1 cellular context compared by ENCODE assay signal in the genomic region with DNA sequence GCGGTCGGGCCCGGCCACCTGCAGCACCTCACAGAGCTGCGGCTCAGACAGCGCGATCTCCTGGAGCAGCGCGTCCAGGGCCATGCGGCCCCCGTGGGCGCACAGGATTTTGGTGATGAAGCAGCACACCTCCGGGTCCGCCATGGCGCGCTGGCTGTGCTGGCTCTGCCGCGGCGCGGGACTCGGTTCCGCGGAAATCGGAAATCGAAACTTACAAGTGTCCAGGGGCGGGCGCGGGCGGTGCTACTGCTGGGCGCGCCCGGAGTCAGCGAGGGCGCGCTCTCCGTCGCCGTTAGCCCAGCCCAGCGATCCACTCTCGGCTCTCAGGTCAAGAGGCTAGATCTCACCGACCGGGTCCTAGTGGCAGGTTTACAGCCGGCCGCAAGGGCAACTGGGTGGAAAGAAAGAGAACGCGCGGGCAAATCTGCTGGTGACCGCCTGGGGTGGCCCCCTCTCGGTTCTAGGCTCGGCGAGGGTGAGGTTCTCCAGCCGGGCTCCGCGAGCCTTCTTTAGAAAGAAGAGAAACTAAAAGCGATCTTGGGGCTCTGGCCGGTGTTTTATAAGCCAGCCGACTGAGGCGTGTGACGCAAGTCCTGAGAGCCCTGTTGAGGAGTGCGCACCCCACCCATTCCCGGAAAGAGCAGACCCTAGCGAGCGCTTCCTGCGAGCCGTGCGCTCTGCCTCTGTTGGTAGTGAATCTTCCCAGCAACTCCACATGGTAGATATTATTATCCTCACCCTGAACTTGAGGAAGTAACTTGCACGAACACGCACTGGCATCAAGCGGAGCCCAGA.
A peak's percentile ranks its signal among the peaks of the same experiment; 100 is the strongest.
TF ChIP-seq lines count a peak whose summit lies in the region.

A gene (minus strand): TSS at position 533 of the 795 bp plus-strand sequence. CDS start 389 bp downstream, at position 144.

TF ChIP-seq in HepG2, 621 proteins besides CTCF, POLR2A, EP300 and RAD21 (continued from another document and continues in another):
- TF ChIP-seq, protein P1, sequence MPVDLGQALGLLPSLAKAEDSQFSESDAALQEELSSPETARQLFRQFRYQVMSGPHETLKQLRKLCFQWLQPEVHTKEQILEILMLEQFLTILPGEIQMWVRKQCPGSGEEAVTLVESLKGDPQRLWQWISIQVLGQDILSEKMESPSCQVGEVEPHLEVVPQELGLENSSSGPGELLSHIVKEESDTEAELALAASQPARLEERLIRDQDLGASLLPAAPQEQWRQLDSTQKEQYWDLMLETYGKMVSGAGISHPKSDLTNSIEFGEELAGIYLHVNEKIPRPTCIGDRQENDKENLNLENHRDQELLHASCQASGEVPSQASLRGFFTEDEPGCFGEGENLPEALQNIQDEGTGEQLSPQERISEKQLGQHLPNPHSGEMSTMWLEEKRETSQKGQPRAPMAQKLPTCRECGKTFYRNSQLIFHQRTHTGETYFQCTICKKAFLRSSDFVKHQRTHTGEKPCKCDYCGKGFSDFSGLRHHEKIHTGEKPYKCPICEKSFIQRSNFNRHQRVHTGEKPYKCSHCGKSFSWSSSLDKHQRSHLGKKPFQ (CRISPR knock-in tag; IDR thresholded peaks at IDR 0.05; ENCODE audit: insufficient replicate concordance): peak; percentile 71
- TF ChIP-seq TAF15 (IDR thresholded peaks at IDR 0.05; ENCODE audit: low read depth, low read length, poor library complexity, severe bottlenecking) (no peak), ZNF629 (CRISPR knock-in tag; conservative IDR thresholded peaks at IDR 0.05) (no peak), GTF3A (CRISPR knock-in tag; conservative IDR thresholded peaks at IDR 0.05) (no peak), MAFG (CRISPR knock-in tag; IDR thresholded peaks at IDR 0.05) (no peak), MLLT10 (CRISPR knock-in tag; IDR thresholded peaks at IDR 0.05) (0 out of 2 replicates have a peak, but pooled peaks have one; percentile 33), SUZ12 (IDR thresholded peaks at IDR 0.05; ENCODE audit: low read depth, low read length) (no peak), MIER3 (CRISPR knock-in tag; IDR thresholded peaks at IDR 0.05; ENCODE audit: borderline replicate concordance) (no peak; the same call in 1 of the 2 replicates), XRCC5 (optimal IDR thresholded peaks at IDR 0.05; ENCODE audit: low read length) (no peak), ZSCAN30 (CRISPR knock-in tag; IDR thresholded peaks at IDR 0.05) (0 out of 2 replicates have a peak, but pooled peaks have one; percentile 7), ZNF260 (CRISPR knock-in tag; IDR thresholded peaks at IDR 0.05; ENCODE audit: borderline replicate concordance, low read depth) (no peak), ZNF24 (IDR thresholded peaks at IDR 0.05) (no peak), ZFP1 (CRISPR knock-in tag; IDR thresholded peaks at IDR 0.05) (no peak), ZNF766 (CRISPR knock-in tag; IDR thresholded peaks at IDR 0.05; ENCODE audit: borderline replicate concordance) (peak; percentile 82), KLF9 (CRISPR knock-in tag; IDR thresholded peaks at IDR 0.05; ENCODE audit: low read depth) (no peak), ZNF749 (CRISPR knock-in tag; IDR thresholded peaks at IDR 0.05; ENCODE audit: borderline replicate concordance) (no peak), IRF2 (CRISPR knock-in tag; IDR thresholded peaks at IDR 0.05) (no peak; the same call in 1 of the 2 replicates), ZNF510 (CRISPR knock-in tag; IDR thresholded peaks at IDR 0.05; ENCODE audit: low read depth) (no peak), ZNF235 (CRISPR knock-in tag; IDR thresholded peaks at IDR 0.05; ENCODE audit: borderline replicate concordance) (no peak), TCF7 (IDR thresholded peaks at IDR 0.05; ENCODE audit: low read depth) (no peak), ZNF552 (CRISPR knock-in tag; IDR thresholded peaks at IDR 0.05; ENCODE audit: borderline replicate concordance) (peak; percentile 81; the same call in 1 of the 2 replicates), PHF21A (CRISPR knock-in tag; IDR thresholded peaks at IDR 0.05) (peak; percentile 46), KLF12 (CRISPR knock-in tag; IDR thresholded peaks at IDR 0.05; ENCODE audit: borderline replicate concordance) (peak; percentile 87), HNRNPK (IDR thresholded peaks at IDR 0.05; ENCODE audit: low read depth, low read length, poor library complexity, severe bottlenecking) (no peak), ZNF644 (CRISPR knock-in tag; IDR thresholded peaks at IDR 0.05; ENCODE audit: low read depth) (no peak), RBAK (CRISPR knock-in tag; IDR thresholded peaks at IDR 0.05) (no peak), HOXA9 (CRISPR knock-in tag; IDR thresholded peaks at IDR 0.05; ENCODE audit: borderline replicate concordance) (0 out of 2 replicates have a peak, but pooled peaks have one; percentile 38), ZBTB20 (CRISPR knock-in tag; IDR thresholded peaks at IDR 0.05; ENCODE audit: borderline replicate concordance, low read depth) (0 out of 2 replicates have a peak, but pooled peaks have one; percentile 20)
- TF ChIP-seq, protein P2, sequence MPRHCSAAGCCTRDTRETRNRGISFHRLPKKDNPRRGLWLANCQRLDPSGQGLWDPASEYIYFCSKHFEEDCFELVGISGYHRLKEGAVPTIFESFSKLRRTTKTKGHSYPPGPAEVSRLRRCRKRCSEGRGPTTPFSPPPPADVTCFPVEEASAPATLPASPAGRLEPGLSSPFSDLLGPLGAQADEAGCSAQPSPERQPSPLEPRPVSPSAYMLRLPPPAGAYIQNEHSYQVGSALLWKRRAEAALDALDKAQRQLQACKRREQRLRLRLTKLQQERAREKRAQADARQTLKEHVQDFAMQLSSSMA (CRISPR knock-in tag; IDR thresholded peaks at IDR 0.05): no peak
- TF ChIP-seq, protein P3, sequence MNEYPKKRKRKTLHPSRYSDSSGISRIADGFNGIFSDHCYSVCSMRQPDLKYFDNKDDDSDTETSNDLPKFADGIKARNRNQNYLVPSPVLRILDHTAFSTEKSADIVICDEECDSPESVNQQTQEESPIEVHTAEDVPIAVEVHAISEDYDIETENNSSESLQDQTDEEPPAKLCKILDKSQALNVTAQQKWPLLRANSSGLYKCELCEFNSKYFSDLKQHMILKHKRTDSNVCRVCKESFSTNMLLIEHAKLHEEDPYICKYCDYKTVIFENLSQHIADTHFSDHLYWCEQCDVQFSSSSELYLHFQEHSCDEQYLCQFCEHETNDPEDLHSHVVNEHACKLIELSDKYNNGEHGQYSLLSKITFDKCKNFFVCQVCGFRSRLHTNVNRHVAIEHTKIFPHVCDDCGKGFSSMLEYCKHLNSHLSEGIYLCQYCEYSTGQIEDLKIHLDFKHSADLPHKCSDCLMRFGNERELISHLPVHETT (CRISPR knock-in tag; conservative IDR thresholded peaks at IDR 0.05): no peak
- TF ChIP-seq, protein P4, sequence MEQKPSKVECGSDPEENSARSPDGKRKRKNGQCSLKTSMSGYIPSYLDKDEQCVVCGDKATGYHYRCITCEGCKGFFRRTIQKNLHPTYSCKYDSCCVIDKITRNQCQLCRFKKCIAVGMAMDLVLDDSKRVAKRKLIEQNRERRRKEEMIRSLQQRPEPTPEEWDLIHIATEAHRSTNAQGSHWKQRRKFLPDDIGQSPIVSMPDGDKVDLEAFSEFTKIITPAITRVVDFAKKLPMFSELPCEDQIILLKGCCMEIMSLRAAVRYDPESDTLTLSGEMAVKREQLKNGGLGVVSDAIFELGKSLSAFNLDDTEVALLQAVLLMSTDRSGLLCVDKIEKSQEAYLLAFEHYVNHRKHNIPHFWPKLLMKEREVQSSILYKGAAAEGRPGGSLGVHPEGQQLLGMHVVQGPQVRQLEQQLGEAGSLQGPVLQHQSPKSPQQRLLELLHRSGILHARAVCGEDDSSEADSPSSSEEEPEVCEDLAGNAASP (CRISPR knock-in tag; IDR thresholded peaks at IDR 0.05; ENCODE audit: borderline replicate concordance): no peak
- TF ChIP-seq, protein P5, sequence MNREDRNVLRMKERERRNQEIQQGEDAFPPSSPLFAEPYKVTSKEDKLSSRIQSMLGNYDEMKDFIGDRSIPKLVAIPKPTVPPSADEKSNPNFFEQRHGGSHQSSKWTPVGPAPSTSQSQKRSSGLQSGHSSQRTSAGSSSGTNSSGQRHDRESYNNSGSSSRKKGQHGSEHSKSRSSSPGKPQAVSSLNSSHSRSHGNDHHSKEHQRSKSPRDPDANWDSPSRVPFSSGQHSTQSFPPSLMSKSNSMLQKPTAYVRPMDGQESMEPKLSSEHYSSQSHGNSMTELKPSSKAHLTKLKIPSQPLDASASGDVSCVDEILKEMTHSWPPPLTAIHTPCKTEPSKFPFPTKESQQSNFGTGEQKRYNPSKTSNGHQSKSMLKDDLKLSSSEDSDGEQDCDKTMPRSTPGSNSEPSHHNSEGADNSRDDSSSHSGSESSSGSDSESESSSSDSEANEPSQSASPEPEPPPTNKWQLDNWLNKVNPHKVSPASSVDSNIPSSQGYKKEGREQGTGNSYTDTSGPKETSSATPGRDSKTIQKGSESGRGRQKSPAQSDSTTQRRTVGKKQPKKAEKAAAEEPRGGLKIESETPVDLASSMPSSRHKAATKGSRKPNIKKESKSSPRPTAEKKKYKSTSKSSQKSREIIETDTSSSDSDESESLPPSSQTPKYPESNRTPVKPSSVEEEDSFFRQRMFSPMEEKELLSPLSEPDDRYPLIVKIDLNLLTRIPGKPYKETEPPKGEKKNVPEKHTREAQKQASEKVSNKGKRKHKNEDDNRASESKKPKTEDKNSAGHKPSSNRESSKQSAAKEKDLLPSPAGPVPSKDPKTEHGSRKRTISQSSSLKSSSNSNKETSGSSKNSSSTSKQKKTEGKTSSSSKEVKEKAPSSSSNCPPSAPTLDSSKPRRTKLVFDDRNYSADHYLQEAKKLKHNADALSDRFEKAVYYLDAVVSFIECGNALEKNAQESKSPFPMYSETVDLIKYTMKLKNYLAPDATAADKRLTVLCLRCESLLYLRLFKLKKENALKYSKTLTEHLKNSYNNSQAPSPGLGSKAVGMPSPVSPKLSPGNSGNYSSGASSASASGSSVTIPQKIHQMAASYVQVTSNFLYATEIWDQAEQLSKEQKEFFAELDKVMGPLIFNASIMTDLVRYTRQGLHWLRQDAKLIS (CRISPR knock-in tag; IDR thresholded peaks at IDR 0.05): peak; percentile 65; the same call in 1 of the 2 replicates
- TF ChIP-seq, protein P6, sequence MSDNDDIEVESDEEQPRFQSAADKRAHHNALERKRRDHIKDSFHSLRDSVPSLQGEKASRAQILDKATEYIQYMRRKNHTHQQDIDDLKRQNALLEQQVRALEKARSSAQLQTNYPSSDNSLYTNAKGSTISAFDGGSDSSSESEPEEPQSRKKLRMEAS (IDR thresholded peaks at IDR 0.05): peak; percentile 47; the same call in 1 of the 2 replicates
- TF ChIP-seq, protein P7, sequence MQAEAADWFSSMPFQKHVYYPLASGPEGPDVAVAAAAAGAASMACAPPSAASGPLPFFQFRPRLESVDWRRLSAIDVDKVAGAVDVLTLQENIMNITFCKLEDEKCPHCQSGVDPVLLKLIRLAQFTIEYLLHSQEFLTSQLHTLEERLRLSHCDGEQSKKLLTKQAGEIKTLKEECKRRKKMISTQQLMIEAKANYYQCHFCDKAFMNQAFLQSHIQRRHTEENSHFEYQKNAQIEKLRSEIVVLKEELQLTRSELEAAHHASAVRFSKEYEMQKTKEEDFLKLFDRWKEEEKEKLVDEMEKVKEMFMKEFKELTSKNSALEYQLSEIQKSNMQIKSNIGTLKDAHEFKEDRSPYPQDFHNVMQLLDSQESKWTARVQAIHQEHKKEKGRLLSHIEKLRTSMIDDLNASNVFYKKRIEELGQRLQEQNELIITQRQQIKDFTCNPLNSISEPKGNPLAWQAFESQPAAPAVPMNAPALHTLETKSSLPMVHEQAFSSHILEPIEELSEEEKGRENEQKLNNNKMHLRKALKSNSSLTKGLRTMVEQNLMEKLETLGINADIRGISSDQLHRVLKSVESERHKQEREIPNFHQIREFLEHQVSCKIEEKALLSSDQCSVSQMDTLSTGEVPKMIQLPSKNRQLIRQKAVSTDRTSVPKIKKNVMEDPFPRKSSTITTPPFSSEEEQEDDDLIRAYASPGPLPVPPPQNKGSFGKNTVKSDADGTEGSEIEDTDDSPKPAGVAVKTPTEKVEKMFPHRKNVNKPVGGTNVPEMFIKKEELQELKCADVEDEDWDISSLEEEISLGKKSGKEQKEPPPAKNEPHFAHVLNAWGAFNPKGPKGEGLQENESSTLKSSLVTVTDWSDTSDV (CRISPR knock-in tag; IDR thresholded peaks at IDR 0.05): no peak
- TF ChIP-seq, protein P8, sequence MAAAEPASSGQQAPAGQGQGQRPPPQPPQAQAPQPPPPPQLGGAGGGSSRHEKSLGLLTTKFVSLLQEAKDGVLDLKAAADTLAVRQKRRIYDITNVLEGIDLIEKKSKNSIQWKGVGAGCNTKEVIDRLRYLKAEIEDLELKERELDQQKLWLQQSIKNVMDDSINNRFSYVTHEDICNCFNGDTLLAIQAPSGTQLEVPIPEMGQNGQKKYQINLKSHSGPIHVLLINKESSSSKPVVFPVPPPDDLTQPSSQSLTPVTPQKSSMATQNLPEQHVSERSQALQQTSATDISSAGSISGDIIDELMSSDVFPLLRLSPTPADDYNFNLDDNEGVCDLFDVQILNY (CRISPR knock-in tag; conservative IDR thresholded peaks at IDR 0.05): peak; percentile 41; the same call in 1 of the 2 replicates
- TF ChIP-seq, protein P9, sequence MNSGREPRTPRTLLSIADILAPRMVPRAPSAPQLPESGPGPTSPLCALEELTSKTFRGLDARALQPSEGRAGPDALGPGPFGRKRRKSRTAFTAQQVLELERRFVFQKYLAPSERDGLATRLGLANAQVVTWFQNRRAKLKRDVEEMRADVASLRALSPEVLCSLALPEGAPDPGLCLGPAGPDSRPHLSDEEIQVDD (CRISPR knock-in tag; IDR thresholded peaks at IDR 0.05; ENCODE audit: borderline replicate concordance): no peak
- TF ChIP-seq, protein P10, sequence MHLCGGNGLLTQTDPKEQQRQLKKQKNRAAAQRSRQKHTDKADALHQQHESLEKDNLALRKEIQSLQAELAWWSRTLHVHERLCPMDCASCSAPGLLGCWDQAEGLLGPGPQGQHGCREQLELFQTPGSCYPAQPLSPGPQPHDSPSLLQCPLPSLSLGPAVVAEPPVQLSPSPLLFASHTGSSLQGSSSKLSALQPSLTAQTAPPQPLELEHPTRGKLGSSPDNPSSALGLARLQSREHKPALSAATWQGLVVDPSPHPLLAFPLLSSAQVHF (CRISPR knock-in tag; IDR thresholded peaks at IDR 0.05): no peak
- TF ChIP-seq, protein P11, sequence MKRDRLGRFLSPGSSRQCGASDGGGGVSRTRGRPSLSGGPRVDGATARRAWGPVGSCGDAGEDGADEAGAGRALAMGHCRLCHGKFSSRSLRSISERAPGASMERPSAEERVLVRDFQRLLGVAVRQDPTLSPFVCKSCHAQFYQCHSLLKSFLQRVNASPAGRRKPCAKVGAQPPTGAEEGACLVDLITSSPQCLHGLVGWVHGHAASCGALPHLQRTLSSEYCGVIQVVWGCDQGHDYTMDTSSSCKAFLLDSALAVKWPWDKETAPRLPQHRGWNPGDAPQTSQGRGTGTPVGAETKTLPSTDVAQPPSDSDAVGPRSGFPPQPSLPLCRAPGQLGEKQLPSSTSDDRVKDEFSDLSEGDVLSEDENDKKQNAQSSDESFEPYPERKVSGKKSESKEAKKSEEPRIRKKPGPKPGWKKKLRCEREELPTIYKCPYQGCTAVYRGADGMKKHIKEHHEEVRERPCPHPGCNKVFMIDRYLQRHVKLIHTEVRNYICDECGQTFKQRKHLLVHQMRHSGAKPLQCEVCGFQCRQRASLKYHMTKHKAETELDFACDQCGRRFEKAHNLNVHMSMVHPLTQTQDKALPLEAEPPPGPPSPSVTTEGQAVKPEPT (CRISPR knock-in tag; IDR thresholded peaks at IDR 0.05; ENCODE audit: low read depth): no peak
- TF ChIP-seq, protein P12, sequence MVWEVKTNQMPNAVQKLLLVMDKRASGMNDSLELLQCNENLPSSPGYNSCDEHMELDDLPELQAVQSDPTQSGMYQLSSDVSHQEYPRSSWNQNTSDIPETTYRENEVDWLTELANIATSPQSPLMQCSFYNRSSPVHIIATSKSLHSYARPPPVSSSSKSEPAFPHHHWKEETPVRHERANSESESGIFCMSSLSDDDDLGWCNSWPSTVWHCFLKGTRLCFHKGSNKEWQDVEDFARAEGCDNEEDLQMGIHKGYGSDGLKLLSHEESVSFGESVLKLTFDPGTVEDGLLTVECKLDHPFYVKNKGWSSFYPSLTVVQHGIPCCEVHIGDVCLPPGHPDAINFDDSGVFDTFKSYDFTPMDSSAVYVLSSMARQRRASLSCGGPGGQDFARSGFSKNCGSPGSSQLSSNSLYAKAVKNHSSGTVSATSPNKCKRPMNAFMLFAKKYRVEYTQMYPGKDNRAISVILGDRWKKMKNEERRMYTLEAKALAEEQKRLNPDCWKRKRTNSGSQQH (CRISPR knock-in tag; IDR thresholded peaks at IDR 0.05; ENCODE audit: low read depth): no peak
